11 cellular contexts compared by ENCODE assay signal in the genomic region with DNA sequence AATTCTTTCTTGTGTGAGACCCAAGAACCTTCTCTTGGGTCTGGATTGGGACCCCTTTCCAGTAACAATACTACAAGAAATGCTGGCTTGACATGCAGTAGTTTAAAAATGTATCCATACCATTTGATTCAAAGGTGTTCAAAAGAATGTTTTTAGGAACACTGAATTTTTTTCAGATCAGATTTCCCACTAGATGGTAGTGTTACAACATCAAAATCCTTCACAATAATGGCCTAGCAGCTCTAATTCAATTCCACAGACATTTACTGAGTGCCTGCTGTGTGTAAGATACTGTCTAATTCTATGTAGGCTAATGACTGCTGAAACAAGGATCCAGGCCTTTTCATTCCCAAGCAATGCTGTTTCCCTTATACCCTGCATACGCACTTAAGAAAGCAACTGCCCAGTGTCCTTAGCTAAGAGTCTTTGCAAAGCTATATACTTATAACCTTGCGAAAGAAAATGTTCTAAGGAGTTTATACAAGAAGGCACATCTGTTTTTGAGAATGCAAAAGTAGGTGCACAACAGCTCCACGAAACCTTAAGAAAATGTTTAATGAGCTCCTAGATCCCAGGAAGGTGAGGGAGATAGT. TPM values are rescaled to one million over a fixed set of nuclear protein-coding genes. Genes with fewer than 3 reads are reported as not detected.
DNase-seq lines count a peak whose midpoint lies in the region; ATAC-seq and TF ChIP-seq lines count a peak whose summit lies in the region.
"Had no signal": no experiment of that assay in that cellular context is flagged by ENCODE, and none has a peak within 500 bp of the region (broad histone marks: within the 10 kb centered on the region; RNA-seq: fewer than 3 reads in every experiment).

No MANE protein-coding gene starts in this region.

- H3K9me3 Mint-ChIP-seq in progenitor cell of endocrine pancreas (ENCODE audit: low read depth): no peaks in the 10 kb centered on the region
- no peaks in the 10 kb centered on the region for H3K9me3 Mint-ChIP-seq in activated T-cell treated with anti-CD3 and anti-CD28 coated beads, Interleukin-2, amount 50 U/mL, for 4 hours

- H3K27ac Mint-ChIP-seq in progenitor cell of endocrine pancreas: no peak overlapping the region
- H3K27ac Mint-ChIP-seq: activated naive CD8-positive, alpha-beta T cell had no signal

- no peak overlapping the region for H3K4me3 Mint-ChIP-seq in progenitor cell of endocrine pancreas (ENCODE audit: low read depth)
- H3K4me3 Mint-ChIP-seq in activated T-cell treated with anti-CD3 and anti-CD28 coated beads, Interleukin-2, amount 50 U/mL, for 4 hours: no peak overlapping the region
- H3K4me3 Mint-ChIP-seq: activated naive CD8-positive, alpha-beta T cell had no signal

- DNase-seq in HT-29 (ENCODE audit: low spot score) (peak; percentile 81), NCI-H460 (ENCODE audit: extremely low read depth, low read depth) (peak; percentile 13), dermis blood vessel endothelial cell (peak; percentile 10), progenitor cell of endocrine pancreas (ENCODE audit: low spot score, unreplicated experiment) (no peak), GM19238 (ENCODE audit: insufficient read length, low spot score) (no peak)
- DNase-seq in activated T-cell treated with anti-CD3 and anti-CD28 coated beads, Interleukin-2, amount 50 U/mL, for 4 hours: no peak
- DNase-seq: kidney, NCI-H69 had no signal

- H3K36me3 Mint-ChIP-seq in progenitor cell of endocrine pancreas (ENCODE audit: insufficient read depth): no peaks in the 10 kb centered on the region
- H3K36me3 Mint-ChIP-seq in activated T-cell treated with anti-CD3 and anti-CD28 coated beads, Interleukin-2, amount 50 U/mL, for 4 hours (ENCODE audit: insufficient read depth): no peaks in the 10 kb centered on the region
- H3K36me3 Mint-ChIP-seq: activated naive CD8-positive, alpha-beta T cell had no signal

- H3K27me3 Mint-ChIP-seq in progenitor cell of endocrine pancreas: no peaks in the 10 kb centered on the region
- no peaks in the 10 kb centered on the region for H3K27me3 Mint-ChIP-seq in activated T-cell treated with anti-CD3 and anti-CD28 coated beads, Interleukin-2, amount 50 U/mL, for 4 hours (ENCODE audit: low read depth)

- no peak for ATAC-seq in HG02642 (IDR thresholded peaks at IDR 0.05; ENCODE audit: poor library complexity, unreplicated experiment)
- no peak for ATAC-seq in GM18517 (IDR thresholded peaks at IDR 0.05; ENCODE audit: unreplicated experiment)
- no peak for ATAC-seq in activated T-cell treated with anti-CD3 and anti-CD28 coated beads, Interleukin-2, amount 50 U/mL, for 4 hours

- TF ChIP-seq CTCF in progenitor cell of endocrine pancreas (IDR thresholded peaks at IDR 0.05; ENCODE audit: unreplicated experiment): peak; percentile 63

- H3K4me1 Mint-ChIP-seq in progenitor cell of endocrine pancreas (ENCODE audit: low read depth): peaks cover 9% of the 10 kb centered on the region
- H3K4me1 Mint-ChIP-seq in activated T-cell treated with anti-CD3 and anti-CD28 coated beads, Interleukin-2, amount 50 U/mL, for 4 hours (ENCODE audit: low read depth): no peaks in the 10 kb centered on the region

RNA-seq across cellular contexts. Expression of a gene that starts 50.7 kb away (rescaled TPM):
- 34.0 and 34.4 TPM in 2 replicates for total RNA-seq in HT-29 (2014; rRNA removed; shearing (Covaris generic))
- 4.0 and 4.4 TPM in 2 replicates for total RNA-seq in NCI-H460 (2014; rRNA removed; shearing (Covaris generic))
- polyA plus RNA-seq in NCI-H460 (2014; cell fraction: nucleus; rRNA removed): 4.8 and 5.4 TPM in 2 replicates
- total RNA-seq in dermis blood vessel endothelial cell (1.2 and 4.9 TPM in 2 replicates), progenitor cell of endocrine pancreas (102 and 103 TPM in 2 replicates)
- total RNA-seq in activated T-cell treated with anti-CD3 and anti-CD28 coated beads, Interleukin-2, amount 50 U/mL, for 4 hours: under 1 TPM; 0.16 to 0.24 (median 0.18) TPM

Comparison
In these comparisons a context has a peak if more than half of its experiments do, and no peak if none do; other contexts are left out.
1. DNase-seq: peak in HT-29 (single experiment), NCI-H460 (single experiment) and dermis blood vessel endothelial cell (single experiment); none in progenitor cell of endocrine pancreas (single experiment), activated T-cell treated with anti-CD3 and anti-CD28 coated beads, Interleukin-2, amount 50 U/mL, for 4 hours (single experiment) and GM19238 (single experiment).